ENCODE assay signal across 15 cellular contexts in genomic region chr6:89989742-89990141, GRCh38.
A peak's percentile ranks its signal among the peaks of the same experiment; 100 is the strongest.
DNase-seq lines count a peak whose midpoint lies in the region; ATAC-seq and TF ChIP-seq lines count a peak whose summit lies in the region.
"Had no signal": no experiment of that assay in that cellular context is flagged by ENCODE, and none has a peak within 500 bp of the region (broad histone marks: within the 10 kb centered on the region; RNA-seq: fewer than 3 reads in every experiment).

No MANE protein-coding gene starts in this region.

- H3K27ac Mint-ChIP-seq in activated CD8-positive, alpha-beta T cell treated with anti-CD3 and anti-CD28 coated beads for 36 hours, result peak overlapping the region; percentile 72
- no peak overlapping the region for H3K27ac Mint-ChIP-seq in activated CD8-positive, alpha-beta T cell treated with anti-CD3 and anti-CD28 coated beads, Interleukin-2, amount 10 ng/mL, durations not matched to agents 7 days and 5 days
- peak overlapping the region; percentile 80 for H3K27ac Mint-ChIP-seq in activated naive CD8-positive, alpha-beta T cell treated with anti-CD3 and anti-CD28 coated beads, Interleukin-2, amount 50 U/mL, for 24 hours
- peak overlapping the region; percentile 32 for H3K27ac Mint-ChIP-seq in stimulated activated memory B cell treated with anti-CD40 and anti-IgM and Interleukin-4, amounts not matched to agents 10 μg/mL and 1 μg/mL and 100 μg/mL, for 72 hours

- peaks cover 75% of the 10 kb centered on the region for H3K36me3 Mint-ChIP-seq in activated CD8-positive, alpha-beta T cell treated with anti-CD3 and anti-CD28 coated beads for 36 hours (ENCODE audit: low read depth)
- H3K36me3 Mint-ChIP-seq in activated CD8-positive, alpha-beta T cell treated with anti-CD3 and anti-CD28 coated beads, Interleukin-2, amount 10 ng/mL, durations not matched to agents 7 days and 5 days (ENCODE audit: low read depth), result peaks cover 63% of the 10 kb centered on the region
- H3K36me3 Mint-ChIP-seq in activated naive CD8-positive, alpha-beta T cell treated with anti-CD3 and anti-CD28 coated beads, Interleukin-2, amount 50 U/mL, for 24 hours (ENCODE audit: low read depth), result peaks cover 83% of the 10 kb centered on the region
- H3K36me3 Mint-ChIP-seq in stimulated activated memory B cell treated with anti-CD40 and anti-IgM and Interleukin-4, amounts not matched to agents 10 μg/mL and 1 μg/mL and 100 μg/mL, for 72 hours, result peaks cover 64% of the 10 kb centered on the region

- H3K4me1 Mint-ChIP-seq in activated CD8-positive, alpha-beta T cell treated with anti-CD3 and anti-CD28 coated beads for 36 hours (ENCODE audit: low read depth), result peaks cover 90% of the 10 kb centered on the region
- H3K4me1 Mint-ChIP-seq in activated CD8-positive, alpha-beta T cell treated with anti-CD3 and anti-CD28 coated beads, Interleukin-2, amount 10 ng/mL, durations not matched to agents 7 days and 5 days (ENCODE audit: low read depth), result peaks cover 68% of the 10 kb centered on the region
- H3K4me1 Mint-ChIP-seq in activated naive CD8-positive, alpha-beta T cell treated with anti-CD3 and anti-CD28 coated beads, Interleukin-2, amount 50 U/mL, for 24 hours, result peaks cover 95% of the 10 kb centered on the region
- peaks cover 57% of the 10 kb centered on the region for H3K4me1 Mint-ChIP-seq in stimulated activated memory B cell treated with anti-CD40 and anti-IgM and Interleukin-4, amounts not matched to agents 10 μg/mL and 1 μg/mL and 100 μg/mL, for 72 hours

- no peak for ATAC-seq in activated CD8-positive, alpha-beta T cell treated with anti-CD3 and anti-CD28 coated beads for 36 hours
- ATAC-seq in activated CD8-positive, alpha-beta T cell treated with anti-CD3 and anti-CD28 coated beads, Interleukin-2, amount 10 ng/mL, durations not matched to agents 7 days and 5 days, result no peak
- ATAC-seq in activated naive CD8-positive, alpha-beta T cell treated with anti-CD3 and anti-CD28 coated beads, Interleukin-2, amount 50 U/mL, for 24 hours, result no peak
- no peak for ATAC-seq in stimulated activated memory B cell treated with anti-CD40 and anti-IgM and Interleukin-4, amounts not matched to agents 10 μg/mL and 1 μg/mL and 100 μg/mL, for 72 hours
- ATAC-seq in GM18858 (IDR thresholded peaks at IDR 0.05; ENCODE audit: unreplicated experiment), result no peak
- ATAC-seq: A549, sciatic nerve had no signal

- H3K4me3 Mint-ChIP-seq in activated CD8-positive, alpha-beta T cell treated with anti-CD3 and anti-CD28 coated beads for 36 hours, result no peak overlapping the region
- no peak overlapping the region for H3K4me3 Mint-ChIP-seq in activated CD8-positive, alpha-beta T cell treated with anti-CD3 and anti-CD28 coated beads, Interleukin-2, amount 10 ng/mL, durations not matched to agents 7 days and 5 days
- H3K4me3 Mint-ChIP-seq in activated naive CD8-positive, alpha-beta T cell treated with anti-CD3 and anti-CD28 coated beads, Interleukin-2, amount 50 U/mL, for 24 hours, result peak overlapping the region; percentile 30
- no peak overlapping the region for H3K4me3 Mint-ChIP-seq in stimulated activated memory B cell treated with anti-CD40 and anti-IgM and Interleukin-4, amounts not matched to agents 10 μg/mL and 1 μg/mL and 100 μg/mL, for 72 hours

- TF ChIP-seq CTCF in activated CD8-positive, alpha-beta T cell treated with anti-CD3 and anti-CD28 coated beads for 36 hours (IDR thresholded peaks at IDR 0.05), result no peak

- H3K9me3 Mint-ChIP-seq in activated CD8-positive, alpha-beta T cell treated with anti-CD3 and anti-CD28 coated beads for 36 hours, result no peaks in the 10 kb centered on the region
- H3K9me3 Mint-ChIP-seq in activated CD8-positive, alpha-beta T cell treated with anti-CD3 and anti-CD28 coated beads, Interleukin-2, amount 10 ng/mL, durations not matched to agents 7 days and 5 days (ENCODE audit: insufficient read depth), result no peaks in the 10 kb centered on the region
- no peaks in the 10 kb centered on the region for H3K9me3 Mint-ChIP-seq in activated naive CD8-positive, alpha-beta T cell treated with anti-CD3 and anti-CD28 coated beads, Interleukin-2, amount 50 U/mL, for 24 hours
- H3K9me3 Mint-ChIP-seq in stimulated activated memory B cell treated with anti-CD40 and anti-IgM and Interleukin-4, amounts not matched to agents 10 μg/mL and 1 μg/mL and 100 μg/mL, for 72 hours, result no peaks in the 10 kb centered on the region

- POLR2A ChIA-PET in activated CD8-positive, alpha-beta T cell treated with anti-CD3 and anti-CD28 coated beads for 36 hours (lab: Charles Lee), result interaction anchor here (0.6 to 1.2 kb wide), 3 partner anchors 10 to 296 kb away, joined by 3 read pairs; no protein-coding TSS in a partner anchor
- POLR2A ChIA-PET in activated CD8-positive, alpha-beta T cell treated with anti-CD3 and anti-CD28 coated beads, Interleukin-2, amount 10 ng/mL, durations not matched to agents 7 days and 5 days (lab: Charles Lee), result no interaction called here

- no peaks in the 10 kb centered on the region for H3K27me3 Mint-ChIP-seq in activated CD8-positive, alpha-beta T cell treated with anti-CD3 and anti-CD28 coated beads for 36 hours
- no peaks in the 10 kb centered on the region for H3K27me3 Mint-ChIP-seq in activated CD8-positive, alpha-beta T cell treated with anti-CD3 and anti-CD28 coated beads, Interleukin-2, amount 10 ng/mL, durations not matched to agents 7 days and 5 days (ENCODE audit: low read depth)
- no peaks in the 10 kb centered on the region for H3K27me3 Mint-ChIP-seq in activated naive CD8-positive, alpha-beta T cell treated with anti-CD3 and anti-CD28 coated beads, Interleukin-2, amount 50 U/mL, for 24 hours
- no peaks in the 10 kb centered on the region for H3K27me3 Mint-ChIP-seq in stimulated activated memory B cell treated with anti-CD40 and anti-IgM and Interleukin-4, amounts not matched to agents 10 μg/mL and 1 μg/mL and 100 μg/mL, for 72 hours

- no peak for DNase-seq in activated CD8-positive, alpha-beta T cell treated with anti-CD3 and anti-CD28 coated beads for 36 hours
- DNase-seq in activated CD8-positive, alpha-beta T cell treated with anti-CD3 and anti-CD28 coated beads, Interleukin-2, amount 10 ng/mL, durations not matched to agents 7 days and 5 days, result no peak
- no peak for DNase-seq in activated naive CD8-positive, alpha-beta T cell treated with anti-CD3 and anti-CD28 coated beads, Interleukin-2, amount 50 U/mL, for 24 hours
- DNase-seq in glomerular visceral epithelial cell (ENCODE audit: extremely low spot score) (peak; percentile 77), NCI-H146 treated with DMSO at 0.1 percent for 48 hours (lab: John Stamatoyannopoulos, UW; ENCODE audit: unreplicated experiment) (no peak)
- DNase-seq in activated T-cell treated with anti-CD3 and anti-CD28 coated beads, Interleukin-2, amount 50 U/mL, for 1 hour, result no peak
- DNase-seq: activated CD8-positive, alpha-beta memory T cell treated with anti-CD3 and anti-CD28 coated beads, Interleukin-2, amount 50 U/mL, for 4 hours; caudate nucleus; NCI-H1048; NCI-H446 treated with DMSO at 0.1 percent for 48 hours; uterus had no signal

- intact Hi-C loops in activated CD8-positive, alpha-beta T cell treated with anti-CD3 and anti-CD28 coated beads for 36 hours (cut with micrococcal nuclease), result no loop called here

- CTCF ChIA-PET in activated CD8-positive, alpha-beta T cell treated with anti-CD3 and anti-CD28 coated beads for 36 hours (lab: Charles Lee), result interaction anchor here (0.8 to 1.2 kb wide), 4 partner anchors 12 to 81 kb away, joined by 3 to 6 read pairs (median 4); no protein-coding TSS in a partner anchor
- CTCF ChIA-PET in activated CD8-positive, alpha-beta T cell treated with anti-CD3 and anti-CD28 coated beads, Interleukin-2, amount 10 ng/mL, durations not matched to agents 7 days and 5 days (lab: Charles Lee), result no interaction called here
